Comparison of ENCODE assay signal across 28 cellular contexts in the genomic region with DNA sequence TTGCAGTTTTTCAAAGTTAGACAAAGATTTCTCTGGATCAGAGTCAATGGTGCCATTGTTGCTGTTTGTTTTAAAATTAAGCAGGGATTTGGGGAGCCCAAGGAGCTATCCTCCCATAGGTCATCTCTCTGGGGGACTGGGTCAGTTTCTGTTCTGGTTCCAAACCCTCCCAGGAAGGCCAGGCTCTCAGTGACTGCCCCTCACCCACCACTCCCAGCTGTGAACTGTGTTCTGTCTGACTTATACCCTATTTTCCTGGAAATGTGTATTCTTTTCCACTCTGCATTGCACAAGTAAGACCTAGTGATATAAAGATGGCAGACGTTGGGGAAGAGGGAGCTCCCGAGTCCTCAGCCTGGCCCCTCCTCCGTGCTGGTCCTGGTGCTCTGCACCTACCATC.
DNase-seq lines count a peak whose midpoint lies in the region; ATAC-seq, FAIRE-seq and TF ChIP-seq lines count a peak whose summit lies in the region.
"Had no signal": no experiment of that assay in that cellular context is flagged by ENCODE, and none has a peak within 500 bp of the region (broad histone marks: within the 10 kb centered on the region; RNA-seq: fewer than 3 reads in every experiment).

No MANE protein-coding gene starts in this region.

- H3K27ac ChIP-seq in astrocyte (ENCODE audit: low read depth, low read length): no peak overlapping the region
- peak overlapping the region; percentile 4 for H3K27ac ChIP-seq in hepatocyte
- H3K27ac ChIP-seq in subcutaneous abdominal adipose tissue (ENCODE audit: low read depth, low read length): peak overlapping the region; percentile 52
- H3K27ac ChIP-seq in right atrium auricular region: no peak overlapping the region
- H3K27ac ChIP-seq: BLaER1 had no signal

- no peak overlapping the region for H2AFZ ChIP-seq in astrocyte (ENCODE audit: low read depth, low read length)
- H2AFZ ChIP-seq in hepatocyte: no peak overlapping the region

- H3K4me1 Mint-ChIP-seq in astrocyte (ENCODE audit: low read depth, unreplicated experiment): peaks cover 1% of the 10 kb centered on the region
- H3K4me1 Mint-ChIP-seq: CD4-positive, alpha-beta memory T cell; CD4-positive, CD25-positive, alpha-beta regulatory T cell; CD8-positive, alpha-beta memory T cell had no signal

- DNase-seq in M059J (ENCODE audit: low read depth) (peak; percentile 43), astrocyte (ENCODE audit: low read depth) (no peak), hepatocyte (ENCODE audit: low spot score) (no peak), kidney tubule cell (ENCODE audit: low spot score) (no peak), right atrium auricular region (ENCODE audit: low spot score) (no peak)
- DNase-seq: 8988T; ACHN; BE2C; C1 segment of cervical spinal cord; CD4-positive, alpha-beta memory T cell; CD4-positive, CD25-positive, alpha-beta regulatory T cell; CD8-positive, alpha-beta memory T cell; COR-L47; DMS 273 treated with DMSO at 0.1 percent for 48 hours; DMS153; DMS53; DMS79; DND-41; EL; GDM1 had no signal

- H3K27me3 Mint-ChIP-seq in astrocyte (ENCODE audit: low read depth, unreplicated experiment): no peaks in the 10 kb centered on the region
- H3K27me3 Mint-ChIP-seq: CD4-positive, alpha-beta memory T cell; CD4-positive, CD25-positive, alpha-beta regulatory T cell had no signal

- peaks cover 11% of the 10 kb centered on the region for H4K20me1 ChIP-seq in astrocyte (ENCODE audit: insufficient read depth, low read length)
- H4K20me1 ChIP-seq in hepatocyte (ENCODE audit: insufficient read depth, poor library complexity, severe bottlenecking): no peaks in the 10 kb centered on the region

- H3K4me3 ChIP-seq in astrocyte (ENCODE audit: insufficient read depth, low read depth, low read length) (no peak overlapping the region), hepatocyte (no peak overlapping the region), subcutaneous abdominal adipose tissue (ENCODE audit: low read depth in 1 of 5, low read length in 5 of 5) (peak overlapping the region in 1 of 5 donors; percentile 12), right atrium auricular region (no peak overlapping the region)
- H3K4me3 ChIP-seq: BLaER1, GM12878 had no signal

- no peak overlapping the region for H3K27ac Mint-ChIP-seq in astrocyte (ENCODE audit: unreplicated experiment)
- H3K27ac Mint-ChIP-seq: CD4-positive, alpha-beta memory T cell; CD4-positive, CD25-positive, alpha-beta regulatory T cell; CD8-positive, alpha-beta memory T cell had no signal

- no peak overlapping the region for H3K9ac ChIP-seq in astrocyte (ENCODE audit: low read length)
- H3K9ac ChIP-seq in subcutaneous abdominal adipose tissue (ENCODE audit: low read length in 5 of 5): no peak overlapping the region
- H3K9ac ChIP-seq: BLaER1 had no signal

- H3K4me2 ChIP-seq in astrocyte (ENCODE audit: low read length) (peak overlapping the region; percentile 11), hepatocyte (no peak overlapping the region)
- H3K4me2 ChIP-seq: BLaER1 had no signal

- FAIRE-seq in astrocyte (lab: Jason Lieb, UNC): no peak
- FAIRE-seq: A204.1, GM12878, GM12892, GM18507 had no signal

- 62% methylated on average over 3 of the region's 3 CpGs for WGBS in hepatocyte (ENCODE audit: low lambda C conversion rate, missing lambda C conversion rate)

- H3K27me3 ChIP-seq in astrocyte (ENCODE audit: insufficient read depth, low read length) (no peaks in the 10 kb centered on the region), hepatocyte (no peaks in the 10 kb centered on the region), subcutaneous abdominal adipose tissue (ENCODE audit: control insufficient read depth in 5 of 5, insufficient read depth in 4 of 5, low read length in 5 of 5) (peaks cover 0 to 5% (median 4%) of the 10 kb centered on the region in 5 donors), right atrium auricular region (no peaks in the 10 kb centered on the region)
- H3K27me3 ChIP-seq: BE2C had no signal

- H3K9me2 ChIP-seq in hepatocyte (replicated peaks; ENCODE audit: insufficient read depth): no peaks in the 10 kb centered on the region

- no peaks in the 10 kb centered on the region for H3K36me3 ChIP-seq in astrocyte (ENCODE audit: insufficient read depth, low read length)
- no peaks in the 10 kb centered on the region for H3K36me3 ChIP-seq in hepatocyte (replicated peaks; ENCODE audit: insufficient read depth, low read depth)
- H3K36me3 ChIP-seq in subcutaneous abdominal adipose tissue (ENCODE audit: control insufficient read depth in 5 of 5, insufficient read depth in 5 of 5, low read length in 5 of 5): no peaks in the 10 kb centered on the region
- no peaks in the 10 kb centered on the region for H3K36me3 ChIP-seq in right atrium auricular region
- H3K36me3 ChIP-seq: BE2C, BLaER1 had no signal

- no peaks in the 10 kb centered on the region for H3K36me3 Mint-ChIP-seq in astrocyte (ENCODE audit: low read depth, unreplicated experiment)
- H3K36me3 Mint-ChIP-seq: CD14-positive monocyte; CD4-positive, alpha-beta memory T cell; CD4-positive, CD25-positive, alpha-beta regulatory T cell; CD8-positive, alpha-beta memory T cell had no signal

- H3K9me3 Mint-ChIP-seq in astrocyte (ENCODE audit: unreplicated experiment): no peaks in the 10 kb centered on the region
- H3K9me3 Mint-ChIP-seq: CD4-positive, CD25-positive, alpha-beta regulatory T cell had no signal

- H3K9me3 ChIP-seq in astrocyte (ENCODE audit: insufficient read depth, low read depth, low read length): no peaks in the 10 kb centered on the region
- H3K9me3 ChIP-seq in hepatocyte (ENCODE audit: low read depth): no peaks in the 10 kb centered on the region
- no peaks in the 10 kb centered on the region for H3K9me3 ChIP-seq in subcutaneous abdominal adipose tissue (ENCODE audit: control insufficient read depth in 5 of 5, low read length in 5 of 5)
- no peaks in the 10 kb centered on the region for H3K9me3 ChIP-seq in right atrium auricular region
- H3K9me3 ChIP-seq: BE2C, BLaER1 had no signal

- peaks cover 29% of the 10 kb centered on the region for H3K79me2 ChIP-seq in astrocyte (ENCODE audit: insufficient read depth, low read length)
- no peaks in the 10 kb centered on the region for H3K79me2 ChIP-seq in hepatocyte

- no peak for ATAC-seq in HG02642 (IDR thresholded peaks at IDR 0.05; ENCODE audit: poor library complexity, unreplicated experiment)
- ATAC-seq: GM12878 had no signal

- H3K4me1 ChIP-seq in astrocyte (ENCODE audit: insufficient read depth, low read length) (peaks cover 18% of the 10 kb centered on the region), hepatocyte (ENCODE audit: insufficient read depth) (peaks cover 6% of the 10 kb centered on the region), subcutaneous abdominal adipose tissue (ENCODE audit: control insufficient read depth in 5 of 5, insufficient read depth in 5 of 5, low read length in 5 of 5) (peaks cover 0 to 28% (median 21%) of the 10 kb centered on the region in 5 donors), right atrium auricular region (no peaks in the 10 kb centered on the region)
- H3K4me1 ChIP-seq: BE2C, BLaER1 had no signal

- TF ChIP-seq CTCF in astrocyte (IDR thresholded peaks at IDR 0.05; ENCODE audit: insufficient read depth, low read depth, low read length) (no peak), hepatocyte (IDR thresholded peaks at IDR 0.05; ENCODE audit: poor library complexity) (no peak), right atrium auricular region (IDR thresholded peaks at IDR 0.05) (no peak)

- H3K4me3 Mint-ChIP-seq in astrocyte (ENCODE audit: unreplicated experiment): no peak overlapping the region
- H3K4me3 Mint-ChIP-seq: CD14-positive monocyte; CD4-positive, alpha-beta memory T cell; CD4-positive, CD25-positive, alpha-beta regulatory T cell; CD8-positive, alpha-beta memory T cell had no signal

Comparison
In these comparisons a context has a peak if more than half of its experiments do, and no peak if none do; other contexts are left out.
1. H3K27ac ChIP-seq: peak in hepatocyte (single experiment) and subcutaneous abdominal adipose tissue (single experiment); none in astrocyte (single experiment) and right atrium auricular region (0 of 2).